ENCODE assay signal across 1 cellular context in genomic region chr4:727576-727975, GRCh38.
TF ChIP-seq lines count a peak whose summit lies in the region.

No MANE protein-coding gene starts in this region.

TF ChIP-seq in A549, 52 proteins besides CTCF, POLR2A, EP300 and RAD21 (continued from another document):
- no peak for TF ChIP-seq HMGXB4 (CRISPR knock-in tag; IDR thresholded peaks at IDR 0.05; ENCODE audit: borderline replicate concordance)
